Comparison of ENCODE assay signal across 9 cellular contexts in the genomic region with DNA sequence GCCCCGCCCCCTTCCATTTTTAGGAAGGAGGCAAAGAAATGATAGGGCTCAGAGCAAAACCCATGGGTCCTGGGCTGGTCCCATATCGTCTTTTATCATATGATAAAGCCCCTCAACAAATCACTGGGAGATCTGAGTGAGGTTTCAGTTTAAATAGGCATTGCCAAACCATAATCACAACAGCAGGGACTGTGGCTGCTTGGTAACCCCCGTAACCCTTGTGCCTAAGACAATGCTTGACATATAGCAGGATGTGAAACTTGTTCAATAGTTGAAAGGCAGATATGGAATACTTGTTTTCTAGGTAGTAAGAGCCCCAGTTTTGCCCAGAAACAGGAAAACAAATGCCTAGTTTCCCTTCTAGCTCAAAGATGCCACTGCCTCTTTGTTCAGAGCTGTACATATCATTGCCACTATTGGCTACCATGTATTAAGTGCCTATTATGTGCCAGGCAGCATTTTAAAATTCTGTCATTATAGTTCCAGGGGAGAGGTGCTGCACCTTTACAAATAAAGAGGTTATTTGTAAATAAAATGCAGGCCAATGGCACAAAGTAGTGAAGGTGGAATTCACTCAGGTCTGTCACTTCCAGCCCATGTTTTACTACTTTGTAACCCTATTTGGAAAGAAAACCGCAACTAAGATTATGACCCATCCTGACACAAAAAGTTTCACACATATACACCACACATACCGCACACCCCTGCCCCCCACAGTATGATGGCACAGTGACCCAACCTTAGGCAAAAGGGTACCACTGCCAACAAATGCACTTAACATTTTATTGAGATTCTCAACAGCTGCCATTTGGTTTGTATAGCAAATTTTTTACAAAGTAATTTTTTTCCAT. TPM values are rescaled to one million over a fixed set of nuclear protein-coding genes. Genes with fewer than 3 reads are reported as not detected.
DNase-seq lines count a peak whose midpoint lies in the region; ATAC-seq and TF ChIP-seq lines count a peak whose summit lies in the region.
"Had no signal": no experiment of that assay in that cellular context is flagged by ENCODE, and none has a peak within 500 bp of the region (broad histone marks: within the 10 kb centered on the region; RNA-seq: fewer than 3 reads in every experiment).

No MANE protein-coding gene starts in this region.

- peaks cover 0 to 9% of the 10 kb centered on the region in 2 donors for H3K36me3 Mint-ChIP-seq in activated naive CD4-positive, alpha-beta T cell treated with anti-CD3 and anti-CD28 coated beads, Interleukin-2, amount 50 U/mL, for 72 hours
- H3K36me3 Mint-ChIP-seq in neural progenitor cell: peaks cover 4% of the 10 kb centered on the region

- TF ChIP-seq CTCF in MM.1S (IDR thresholded peaks at IDR 0.05; ENCODE audit: low read length): no peak
- no peak for TF ChIP-seq CTCF in Peyer's patch (IDR thresholded peaks at IDR 0.05)
- TF ChIP-seq CTCF in neural progenitor cell (IDR thresholded peaks at IDR 0.05): no peak

- H3K9ac ChIP-seq in MM.1S (ENCODE audit: low read length) (no peak overlapping the region), neural progenitor cell (no peak overlapping the region)

- peaks cover 11% of the 10 kb centered on the region for H3K4me1 Mint-ChIP-seq in neural progenitor cell

- H3K4me3 ChIP-seq in MM.1S (ENCODE audit: low read length) (no peak overlapping the region), Peyer's patch (no peak overlapping the region), neural progenitor cell (no peak overlapping the region)
- H3K4me3 ChIP-seq: K562 had no signal

- intact Hi-C loops in cardiac septum (cut with DNase I): no loop called here

- no peak for TF ChIP-seq POLR2A in Peyer's patch (IDR thresholded peaks at IDR 0.05)

- H3K9me2 ChIP-seq in MM.1S (replicated peaks; ENCODE audit: insufficient read depth, low read length): no peaks in the 10 kb centered on the region

- peak overlapping the region; percentile 21; the same call in 1 of the 2 replicates for H3K27ac ChIP-seq in MM.1S (ENCODE audit: low read length)
- no peak overlapping the region for H3K27ac ChIP-seq in Peyer's patch
- H3K27ac ChIP-seq in neural progenitor cell: no peak overlapping the region

- ATAC-seq in activated naive CD4-positive, alpha-beta T cell treated with anti-CD3 and anti-CD28 coated beads, Interleukin-2, amount 50 U/mL, for 72 hours: peak; percentile 93 to 95
- peak; percentile 89 for ATAC-seq in stimulated activated naive CD8-positive, alpha-beta T cell treated with anti-CD3 and anti-CD28 coated beads, Interleukin-15, Interleukin-2, amounts not matched to agents 100 U/mL and 50 U/mL, for 24 hours
- ATAC-seq: K562 had no signal

- H3K36me3 ChIP-seq in MM.1S (replicated peaks; ENCODE audit: insufficient read depth, low read length) (no peaks in the 10 kb centered on the region), Peyer's patch (peaks cover 0 to 19% (median 0%) of the 10 kb centered on the region in 3 donors), neural progenitor cell (no peaks in the 10 kb centered on the region)

- peaks cover 8% of the 10 kb centered on the region for H3K4me1 ChIP-seq in MM.1S (ENCODE audit: low read length)
- no peaks in the 10 kb centered on the region for H3K4me1 ChIP-seq in Peyer's patch
- peaks cover 6% of the 10 kb centered on the region for H3K4me1 ChIP-seq in neural progenitor cell

- peak overlapping the region in 1 of 2 donors; percentile 4 for H3K27ac Mint-ChIP-seq in activated naive CD4-positive, alpha-beta T cell treated with anti-CD3 and anti-CD28 coated beads, Interleukin-2, amount 50 U/mL, for 72 hours
- no peak overlapping the region for H3K27ac Mint-ChIP-seq in neural progenitor cell

- H3K79me2 ChIP-seq in MM.1S (ENCODE audit: low read length) (no peaks in the 10 kb centered on the region), neural progenitor cell (ENCODE audit: low read depth) (no peaks in the 10 kb centered on the region)

- H3K27me3 Mint-ChIP-seq in neural progenitor cell (ENCODE audit: insufficient read depth, low read depth): peaks cover 7% of the 10 kb centered on the region

- peak overlapping the region; percentile 29 for H3K4me2 ChIP-seq in MM.1S (ENCODE audit: low read depth, low read length)
- H3K4me2 ChIP-seq in neural progenitor cell: no peak overlapping the region

- H4K20me1 ChIP-seq in MM.1S (ENCODE audit: insufficient read depth, low read length): no peaks in the 10 kb centered on the region
- no peaks in the 10 kb centered on the region for H4K20me1 ChIP-seq in neural progenitor cell (ENCODE audit: low read depth)

- DNase-seq in activated effector memory CD4-positive, alpha-beta T cell treated with anti-CD3 and anti-CD28 coated beads, Interleukin-2, amount 50 U/mL, for 16 hours: peak; percentile 75
- DNase-seq in activated effector memory CD4-positive, alpha-beta T cell treated with Interleukin-2 at 50 U/mL for 16 hours: no peak
- DNase-seq in MM.1S: no peak
- DNase-seq in activated naive CD4-positive, alpha-beta T cell treated with anti-CD3 and anti-CD28 coated beads, Interleukin-2, amount 50 U/mL, for 72 hours (ENCODE audit: low spot score in 2 of 2): peak in 1 of 2 donors; percentile 37
- DNase-seq in stimulated activated naive CD8-positive, alpha-beta T cell treated with anti-CD3 and anti-CD28 coated beads, Interleukin-15, Interleukin-2, amounts not matched to agents 100 U/mL and 50 U/mL, for 24 hours: peak; percentile 68
- DNase-seq in Peyer's patch: no peak
- DNase-seq in cardiac septum (ENCODE audit: low spot score): no peak
- DNase-seq in neural progenitor cell (ENCODE audit: low spot score): no peak

- H3K9me3 Mint-ChIP-seq in activated naive CD4-positive, alpha-beta T cell treated with anti-CD3 and anti-CD28 coated beads, Interleukin-2, amount 50 U/mL, for 72 hours: no peaks in the 10 kb centered on the region
- H3K9me3 Mint-ChIP-seq in neural progenitor cell: no peaks in the 10 kb centered on the region

- no peaks in the 10 kb centered on the region for H3K27me3 ChIP-seq in MM.1S (replicated peaks; ENCODE audit: insufficient read depth, low read length)
- H3K27me3 ChIP-seq in Peyer's patch: no peaks in the 10 kb centered on the region
- peaks cover 9% of the 10 kb centered on the region for H3K27me3 ChIP-seq in neural progenitor cell

- H3F3A ChIP-seq in MM.1S (ENCODE audit: insufficient read depth, low read length) (no peaks in the 10 kb centered on the region; the same call in 1 of the 2 replicates), neural progenitor cell (ENCODE audit: low read depth) (no peaks in the 10 kb centered on the region)

- no peak overlapping the region for H3K4me3 Mint-ChIP-seq in neural progenitor cell

- H2AFZ ChIP-seq in MM.1S (ENCODE audit: low read length) (no peak overlapping the region), neural progenitor cell (replicated peaks) (no peak overlapping the region)

- H3K9me3 ChIP-seq in MM.1S (replicated peaks; ENCODE audit: insufficient read depth, low read length) (no peaks in the 10 kb centered on the region), Peyer's patch (no peaks in the 10 kb centered on the region), neural progenitor cell (ENCODE audit: low read depth) (no peaks in the 10 kb centered on the region)

RNA-seq across cellular contexts. Expression of a gene that starts 14.2 kb away (rescaled TPM):
- 10 to 100 TPM; 48.4 to 77.4 TPM for total RNA-seq in activated naive CD4-positive, alpha-beta T cell treated with anti-CD3 and anti-CD28 coated beads, Interleukin-2, amount 50 U/mL, for 72 hours
- total RNA-seq in Peyer's patch: 100 to 1,000 TPM in 1 of 4 donors, 10 to 100 TPM in 3; 33.1 to 182 (median 46.6) TPM
- total RNA-seq in cardiac septum: 45.0 TPM
- 18.4 and 43.5 TPM in 2 replicates for total RNA-seq in neural progenitor cell (ENCODE audit: low replicate concordance)

RNA-seq across cellular contexts. Expression of a gene that starts 47.4 kb away (rescaled TPM):
- 10 to 100 TPM; 16.7 to 18.0 TPM for total RNA-seq in activated naive CD4-positive, alpha-beta T cell treated with anti-CD3 and anti-CD28 coated beads, Interleukin-2, amount 50 U/mL, for 72 hours
- total RNA-seq in Peyer's patch: 10 to 100 TPM; 14.0 to 31.5 (median 22.1) TPM
- 26.3 TPM for total RNA-seq in cardiac septum
- 8.0 and 24.7 TPM in 2 replicates for total RNA-seq in neural progenitor cell (ENCODE audit: low replicate concordance)

RNA-seq across cellular contexts. Expression of a gene that starts 47.8 kb away (rescaled TPM):
- total RNA-seq in activated naive CD4-positive, alpha-beta T cell treated with anti-CD3 and anti-CD28 coated beads, Interleukin-2, amount 50 U/mL, for 72 hours: 10 to 100 TPM; 37.1 to 42.7 TPM
- total RNA-seq in Peyer's patch (10 to 100 TPM; 16.3 to 37.1 (median 20.7) TPM), cardiac septum (27.8 TPM), neural progenitor cell (ENCODE audit: low replicate concordance) (15.2 and 29.6 TPM in 2 replicates)

Comparison
In these comparisons a context has a peak if more than half of its experiments do, and no peak if none do; other contexts are left out.
1. DNase-seq: peak in activated effector memory CD4-positive, alpha-beta T cell treated with anti-CD3 and anti-CD28 coated beads, Interleukin-2, amount 50 U/mL, for 16 hours (single experiment) and stimulated activated naive CD8-positive, alpha-beta T cell treated with anti-CD3 and anti-CD28 coated beads, Interleukin-15, Interleukin-2, amounts not matched to agents 100 U/mL and 50 U/mL, for 24 hours (single experiment); none in activated effector memory CD4-positive, alpha-beta T cell treated with Interleukin-2 at 50 U/mL for 16 hours (single experiment), MM.1S (single experiment), Peyer's patch (0 of 3), cardiac septum (single experiment) and neural progenitor cell (single experiment).